In the genomic region with DNA sequence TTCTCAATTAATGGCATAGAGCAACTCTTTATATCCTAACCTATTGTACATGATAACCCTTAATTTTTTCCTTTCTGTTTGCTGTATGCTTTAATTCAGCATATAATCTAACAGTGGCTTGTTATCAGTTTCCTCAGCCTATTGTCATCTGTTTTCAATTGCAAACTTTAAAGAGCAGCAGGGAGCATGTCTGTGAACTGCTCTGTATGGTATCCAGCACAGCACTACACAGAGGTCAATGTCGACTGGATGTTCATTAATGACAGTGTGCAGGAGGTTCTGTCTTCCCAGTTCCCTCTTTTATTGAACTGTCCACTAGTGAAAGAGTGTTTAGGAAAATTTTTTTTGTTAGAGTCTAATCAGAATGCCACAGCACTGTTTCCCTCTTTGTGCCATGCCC, we compare ENCODE assay signal across 23 cellular contexts.
A peak's percentile ranks its signal among the peaks of the same experiment; 100 is the strongest.
DNase-seq lines count a peak whose midpoint lies in the region; ATAC-seq, FAIRE-seq and TF ChIP-seq lines count a peak whose summit lies in the region.
"Had no signal": no experiment of that assay in that cellular context is flagged by ENCODE, and none has a peak within 500 bp of the region (broad histone marks: within the 10 kb centered on the region; RNA-seq: fewer than 3 reads in every experiment).

No MANE protein-coding gene starts in this region.

- TF ChIP-seq POLR2A in right lobe of liver (IDR thresholded peaks at IDR 0.05): no peak
- TF ChIP-seq POLR2A in HepG2 (IDR thresholded peaks at IDR 0.05; ENCODE audit: insufficient read depth in 1 of 2, low read depth in 2 of 2, low read length in 2 of 2): no peak

- TF ChIP-seq EP300 in HepG2 (IDR thresholded peaks at IDR 0.05; ENCODE audit: low read depth in 2 of 2, low read length in 2 of 2): no peak
- no peak for TF ChIP-seq EP300 in HepG2 (CRISPR knock-in tag; IDR thresholded peaks at IDR 0.05; ENCODE audit: borderline replicate concordance)
- peak in 1 of 2 experiments; percentile 46; a peak in 1 of 4 replicates for TF ChIP-seq EP300 in SK-N-SH (IDR thresholded peaks at IDR 0.05; ENCODE audit: borderline replicate concordance in 1 of 2, low read depth in 1 of 2, low read length in 1 of 2)

- no peaks in the 10 kb centered on the region for H3K9me3 ChIP-seq in right lobe of liver
- no peaks in the 10 kb centered on the region for H3K9me3 ChIP-seq in HepG2 (ENCODE audit: low read length)
- H3K9me3 ChIP-seq in SK-N-SH: no peaks in the 10 kb centered on the region
- H3K9me3 ChIP-seq: A549, Caco-2 had no signal

- TF ChIP-seq RAD21 in HepG2 (CRISPR knock-in tag; IDR thresholded peaks at IDR 0.05): no peak
- 0 out of 2 replicates have a peak, but pooled peaks have one; percentile 3 for TF ChIP-seq RAD21 in SK-N-SH (IDR thresholded peaks at IDR 0.05; ENCODE audit: low read length)

- CTCF ChIA-PET in HepG2 (lab: Yijun Ruan, JAX; ENCODE audit: low intra/inter-chr PET ratio, low total read pairs) (no interaction called here), SK-N-SH (lab: Yijun Ruan, JAX) (interaction anchor here (1.2 kb wide), 1 partner anchor 9 kb away, joined by 5 read pairs; no protein-coding TSS in a partner anchor)

- DNase-seq in right lobe of liver (no peak), HepG2 (ENCODE audit: low spot score) (no peak), SK-N-SH (peak; percentile 28), bronchial epithelial cell (ENCODE audit: low read depth) (no peak), retina (peak; percentile 15), dermis blood vessel endothelial cell (no peak), T-helper 2 cell (no peak)
- DNase-seq: AML-193; Caco-2; Calu3; CD4-positive, alpha-beta T cell; CD8-positive, alpha-beta T cell; DMS79 treated with DMSO at 0.1 percent for 48 hours; GF-D8 had no signal

- H3K79me2 ChIP-seq in HepG2 (ENCODE audit: insufficient read depth, low read length) (no peaks in the 10 kb centered on the region), SK-N-SH (ENCODE audit: insufficient read depth) (no peaks in the 10 kb centered on the region)

- H3K9ac ChIP-seq in HepG2 (ENCODE audit: insufficient read depth, low read depth, low read length): no peak overlapping the region
- no peak overlapping the region for H3K9ac ChIP-seq in SK-N-SH
- H3K9ac ChIP-seq: BLaER1 treated with 17β-estradiol and CSF1 and Interleukin-3, amounts not matched to agents 10 nM and 100 nM had no signal

- H4K20me1 ChIP-seq in HepG2 (ENCODE audit: insufficient read depth, low read length): no peaks in the 10 kb centered on the region
- no peaks in the 10 kb centered on the region for H4K20me1 ChIP-seq in SK-N-SH (ENCODE audit: insufficient read depth)
- H4K20me1 ChIP-seq: BLaER1 treated with 17β-estradiol and CSF1 and Interleukin-3, amounts not matched to agents 10 nM and 100 nM had no signal

- H3K4me1 ChIP-seq in right lobe of liver (peaks cover 0 to 11% (median 0%) of the 10 kb centered on the region in 4 donors), HepG2 (ENCODE audit: insufficient read depth, low read length) (no peaks in the 10 kb centered on the region), SK-N-SH (ENCODE audit: control insufficient read depth in 1 of 2, insufficient read depth in 2 of 2, low read depth in 1 of 2, low read length in 1 of 2) (peaks cover 0 to 9% of the 10 kb centered on the region in 2 experiments; a peak in 1 of 4 replicates)
- H3K4me1 ChIP-seq: A549; BLaER1 treated with 17β-estradiol and CSF1 and Interleukin-3, amounts not matched to agents 10 nM and 100 nM; Caco-2 had no signal

- H3K4me2 ChIP-seq in HepG2 (ENCODE audit: low read depth, low read length) (no peak overlapping the region), SK-N-SH (no peak overlapping the region)
- H3K4me2 ChIP-seq: A549; BLaER1 treated with 17β-estradiol and CSF1 and Interleukin-3, amounts not matched to agents 10 nM and 100 nM had no signal

- in situ Hi-C loops in HepG2 (cut with HindIII; ENCODE audit: extremely low pct_ligation_motif_present, low pct_unique_long_range_greater_than_20kb): no loop called here

- WGBS in right lobe of liver (ENCODE audit: insufficient coverage, low coverage, low lambda C conversion rate, missing lambda C conversion rate): 6% methylated on average over 1 of the region's 1 CpG
- 0% methylated on average over 1 of the region's 1 CpG for WGBS in HepG2 (ENCODE audit: low lambda C conversion rate)
- WGBS in SK-N-SH (ENCODE audit: low lambda C conversion rate): 0% methylated on average over 1 of the region's 1 CpG

- H2AFZ ChIP-seq in HepG2 (ENCODE audit: low read length) (no peak overlapping the region), SK-N-SH (ENCODE audit: low read depth) (no peak overlapping the region)

- H3K4me3 ChIP-seq in right lobe of liver (no peak overlapping the region), HepG2 (replicated peaks in 1 of 3; ENCODE audit: insufficient read depth in 1 of 3, low read depth in 2 of 3, low read length in 3 of 3) (no peak overlapping the region), SK-N-SH (ENCODE audit: low read depth in 2 of 2, low read length in 1 of 2) (no peak overlapping the region), bronchial epithelial cell (ENCODE audit: low read depth, low read length) (no peak overlapping the region)
- H3K4me3 ChIP-seq: A549; BLaER1 treated with 17β-estradiol and CSF1 and Interleukin-3, amounts not matched to agents 10 nM and 100 nM had no signal

- no peak for FAIRE-seq in HepG2 (lab: Jason Lieb, UNC)
- FAIRE-seq in bronchial epithelial cell (lab: Jason Lieb, UNC): peak; percentile 52
- FAIRE-seq: A549, D721Med, G401.6, GM12891, GM19239 had no signal

- TF ChIP-seq CTCF in right lobe of liver (IDR thresholded peaks at IDR 0.05): no peak
- no peak for TF ChIP-seq CTCF in HepG2 (CRISPR knock-in tag; IDR thresholded peaks at IDR 0.05)
- TF ChIP-seq CTCF in SK-N-SH (IDR thresholded peaks at IDR 0.05): no peak
- no peak for TF ChIP-seq CTCF in bronchial epithelial cell (IDR thresholded peaks at IDR 0.05; ENCODE audit: insufficient read depth, low read length, severe bottlenecking)

- ATAC-seq in right lobe of liver: peak; percentile 45 to 67 (median 52)
- no peak for ATAC-seq in HepG2
- ATAC-seq in HG03025 (IDR thresholded peaks at IDR 0.05; ENCODE audit: low FRiP score, unreplicated experiment): no peak
- ATAC-seq: A549; CD8-positive, alpha-beta T cell had no signal

- H3F3A ChIP-seq in SK-N-SH (replicated peaks; ENCODE audit: insufficient read depth): no peaks in the 10 kb centered on the region

- no peaks in the 10 kb centered on the region for H3K36me3 ChIP-seq in right lobe of liver
- no peaks in the 10 kb centered on the region for H3K36me3 ChIP-seq in HepG2 (replicated peaks in 1 of 2; ENCODE audit: control insufficient read depth in 1 of 2, insufficient read depth in 2 of 2, low read length in 2 of 2)
- no peaks in the 10 kb centered on the region for H3K36me3 ChIP-seq in SK-N-SH (replicated peaks in 1 of 2; ENCODE audit: control insufficient read depth in 1 of 2, insufficient read depth in 2 of 2, low read length in 1 of 2)
- no peaks in the 10 kb centered on the region for H3K36me3 ChIP-seq in bronchial epithelial cell (ENCODE audit: control insufficient read depth, insufficient read depth, low read length)
- H3K36me3 ChIP-seq: BLaER1 treated with 17β-estradiol and CSF1 and Interleukin-3, amounts not matched to agents 10 nM and 100 nM had no signal

- H3K9me2 ChIP-seq in SK-N-SH: no peaks in the 10 kb centered on the region

- H3K27me3 ChIP-seq in right lobe of liver: no peaks in the 10 kb centered on the region
- H3K27me3 ChIP-seq in HepG2 (ENCODE audit: control insufficient read depth in 1 of 2, insufficient read depth in 2 of 2, low read length in 2 of 2): no peaks in the 10 kb centered on the region
- H3K27me3 ChIP-seq in SK-N-SH (ENCODE audit: insufficient read depth): no peaks in the 10 kb centered on the region
- H3K27me3 ChIP-seq in bronchial epithelial cell (ENCODE audit: control insufficient read depth, insufficient read depth, low read length): no peaks in the 10 kb centered on the region
- H3K27me3 ChIP-seq: BLaER1 treated with 17β-estradiol and CSF1 and Interleukin-3, amounts not matched to agents 10 nM and 100 nM had no signal

- no TSS peak for BruUV-seq in HepG2 (replicated peaks; lab: Mats Ljungman, UMichigan)

- no peak overlapping the region for H3K27ac ChIP-seq in right lobe of liver
- H3K27ac ChIP-seq in HepG2 (ENCODE audit: extremely low read length, insufficient read depth, low read length): no peak overlapping the region
- H3K27ac ChIP-seq in SK-N-SH (ENCODE audit: low read depth in 2 of 2, low read length in 1 of 2): peak overlapping the region in 1 of 2 experiments; percentile 66; a peak in 2 of 4 replicates
- H3K27ac ChIP-seq: 22Rv1; A549; BLaER1 treated with 17β-estradiol and CSF1 and Interleukin-3, amounts not matched to agents 10 nM and 100 nM; C4-2B had no signal

- intact Hi-C loops in right lobe of liver (cut with DNase I): no loop called here
- intact Hi-C loops in HepG2 (cut with micrococcal nuclease; ENCODE audit: unreplicated experiment): no loop called here

- POLR2A ChIA-PET in HepG2 (lab: Yijun Ruan, JAX) (no interaction called here), SK-N-SH (lab: Yijun Ruan, JAX) (no interaction called here)

TF ChIP-seq in HepG2, 621 proteins besides CTCF, POLR2A, EP300 and RAD21 (continues in another document):
- TF ChIP-seq ELF4 (CRISPR knock-in tag; IDR thresholded peaks at IDR 0.05; ENCODE audit: borderline replicate concordance): no peak
- TF ChIP-seq ZNF7 (CRISPR knock-in tag; IDR thresholded peaks at IDR 0.05): no peak

TF ChIP-seq in SK-N-SH, 30 proteins besides CTCF, POLR2A, EP300 and RAD21:
- TF ChIP-seq GATA2 (CRISPR knock-in tag; IDR thresholded peaks at IDR 0.05) (peak; percentile 62; the same call in 1 of the 2 replicates), NFIC (IDR thresholded peaks at IDR 0.05; ENCODE audit: borderline replicate concordance) (no peak), FOXM1 (IDR thresholded peaks at IDR 0.05; ENCODE audit: low read depth) (no peak), MXI1 (IDR thresholded peaks at IDR 0.05; ENCODE audit: low read depth, low read length) (peak; percentile 42; the same call in 1 of the 2 replicates), RCOR1 (IDR thresholded peaks at IDR 0.05; ENCODE audit: low read length) (peak; percentile 74; the same call in 1 of the 2 replicates), POLR2AphosphoS5 (IDR thresholded peaks at IDR 0.05; ENCODE audit: low read depth, low read length) (no peak), FOXJ3 (CRISPR knock-in tag; IDR thresholded peaks at IDR 0.05) (0 out of 2 replicates have a peak, but pooled peaks have one; percentile 58), CHD2 (IDR thresholded peaks at IDR 0.05; ENCODE audit: low read length, partially characterized antibody) (peak; percentile 22)

Comparison
In these comparisons a context has a peak if more than half of its experiments do, and no peak if none do; other contexts are left out.
1. ATAC-seq: peak in right lobe of liver (4 of 4); none in HepG2 (single experiment) and HG03025 (single experiment).
2. DNase-seq: peak in SK-N-SH (single experiment) and retina (single experiment); none in right lobe of liver (0 of 3), HepG2 (single experiment), bronchial epithelial cell (single experiment), dermis blood vessel endothelial cell (single experiment) and T-helper 2 cell (0 of 5).